29 cellular contexts compared by ENCODE assay signal in genomic region chr11:46858920-46859531, GRCh38. TPM values are rescaled to one million over a fixed set of nuclear protein-coding genes. Genes with fewer than 3 reads are reported as not detected.
DNase-seq lines count a peak whose midpoint lies in the region; ATAC-seq, FAIRE-seq and TF ChIP-seq lines count a peak whose summit lies in the region.
"Had no signal": no experiment of that assay in that cellular context is flagged by ENCODE, and none has a peak within 500 bp of the region (broad histone marks: within the 10 kb centered on the region; RNA-seq: fewer than 3 reads in every experiment).

No MANE protein-coding gene starts in this region.

- no peak for TF ChIP-seq RAD21 in K562 (CRISPR knock-in tag; conservative IDR thresholded peaks at IDR 0.05 in 1 of 2, IDR thresholded peaks at IDR 0.05 in 1 of 2)

- no peaks in the 10 kb centered on the region for H3K36me3 ChIP-seq in K562 (ENCODE audit: control insufficient read depth, insufficient read depth, low read length)
- H3K36me3 ChIP-seq in CD8-positive, alpha-beta memory T cell (ENCODE audit: insufficient read depth, low read length) = no peaks in the 10 kb centered on the region
- H3K36me3 ChIP-seq: BE2C, transverse colon had no signal

- no peaks in the 10 kb centered on the region for H3K9me3 Mint-ChIP-seq in nephron progenitor cell
- no peaks in the 10 kb centered on the region for H3K9me3 Mint-ChIP-seq in CD8-positive, alpha-beta memory T cell
- H3K9me3 Mint-ChIP-seq: activated CD4-positive, alpha-beta T cell treated with anti-CD3 and anti-CD28 coated beads, Interleukin-2, amount 10 ng/mL, durations not matched to agents 7 days and 5 days; activated T-cell treated with anti-CD3 and anti-CD28 coated beads, Interleukin-2, amount 50 U/mL, for 24 hours; central memory CD8-positive, alpha-beta T cell; immature natural killer cell; naive thymus-derived CD4-positive, alpha-beta T cell; T-helper 1 cell treated with Interleukin-12 subunit alpha and Interleukin-12 subunit beta and Interleukin-4 antibody, amounts not matched to agents 30 μg/mL and 1 μg/mL, for 36 hours had no signal

- no peaks in the 10 kb centered on the region for H3K27me3 Mint-ChIP-seq in nephron progenitor cell (ENCODE audit: low read depth, poor library complexity)
- peaks cover 6 to 13% of the 10 kb centered on the region in 2 donors for H3K27me3 Mint-ChIP-seq in CD8-positive, alpha-beta memory T cell
- H3K27me3 Mint-ChIP-seq: activated T-cell treated with anti-CD3 and anti-CD28 coated beads, Interleukin-2, amount 50 U/mL, for 24 hours had no signal

- H3K4me1 ChIP-seq in K562 (replicated peaks in 1 of 2; ENCODE audit: control insufficient read depth in 2 of 2, insufficient read depth in 2 of 2, low read length in 2 of 2) = peaks cover 0 to 14% of the 10 kb centered on the region in 2 experiments; a peak in 2 of 5 replicates
- no peaks in the 10 kb centered on the region for H3K4me1 ChIP-seq in CD8-positive, alpha-beta memory T cell (ENCODE audit: insufficient read depth, low read length)
- H3K4me1 ChIP-seq: BE2C, transverse colon had no signal

- in situ Hi-C loops in K562 (cut with MboI) = no loop called here

- H3K79me2 ChIP-seq in K562 (ENCODE audit: control insufficient read depth, insufficient read depth, low read length) = no peaks in the 10 kb centered on the region

- CTCF ChIA-PET in K562 (lab: Yijun Ruan, JAX; ENCODE audit: low intra/inter-chr PET ratio) = no interaction called here
- CTCF ChIA-PET in CD8-positive, alpha-beta memory T cell (lab: Charles Lee) = no interaction called here

- intact Hi-C loops in K562 (cut with micrococcal nuclease) = no loop called here

- no peaks in the 10 kb centered on the region for H3K9me3 ChIP-seq in K562 (replicated peaks; ENCODE audit: control insufficient read depth, insufficient read depth, low read depth, low read length)
- H3K9me3 ChIP-seq in CD8-positive, alpha-beta memory T cell (ENCODE audit: low read length) = no peaks in the 10 kb centered on the region
- H3K9me3 ChIP-seq: BE2C, transverse colon had no signal

- H3K36me3 Mint-ChIP-seq in nephron progenitor cell (ENCODE audit: low read depth) = peaks cover 72% of the 10 kb centered on the region
- no peaks in the 10 kb centered on the region for H3K36me3 Mint-ChIP-seq in CD8-positive, alpha-beta memory T cell
- H3K36me3 Mint-ChIP-seq: immature natural killer cell; naive thymus-derived CD4-positive, alpha-beta T cell had no signal

- no peak for TF ChIP-seq POLR2A in K562 (conservative IDR thresholded peaks at IDR 0.05)

- no peak for FAIRE-seq in K562 (lab: Jason Lieb, UNC)
- FAIRE-seq: endometrium, frontal cortex had no signal

- H3K4me3 Mint-ChIP-seq in nephron progenitor cell = no peak overlapping the region
- no peak overlapping the region for H3K4me3 Mint-ChIP-seq in CD8-positive, alpha-beta memory T cell
- H3K4me3 Mint-ChIP-seq: activated CD4-positive, alpha-beta T cell treated with anti-CD3 and anti-CD28 coated beads, Interleukin-2, amount 10 ng/mL, durations not matched to agents 7 days and 5 days; activated T-cell treated with anti-CD3 and anti-CD28 coated beads, Interleukin-2, amount 50 U/mL, for 24 hours; central memory CD8-positive, alpha-beta T cell; immature natural killer cell; naive thymus-derived CD4-positive, alpha-beta T cell; T-helper 1 cell treated with Interleukin-12 subunit alpha and Interleukin-12 subunit beta and Interleukin-4 antibody, amounts not matched to agents 30 μg/mL and 1 μg/mL, for 36 hours had no signal

- BruUV-seq in K562 (replicated peaks; lab: Mats Ljungman, UMichigan) = no TSS peak

- no peaks in the 10 kb centered on the region for H3K9me1 ChIP-seq in K562 (ENCODE audit: control insufficient read depth, insufficient read depth, low read length)

- peak overlapping the region; percentile 63 for H2AFZ ChIP-seq in K562 (ENCODE audit: low read depth, low read length)

- ATAC-seq in K562 (peak; percentile 39; the same call in 2 of the 3 replicates), SK-N-SH treated with all-trans-retinoic acid at 6 μM for 48 hours (no peak)
- ATAC-seq: naive thymus-derived CD4-positive, alpha-beta T cell had no signal

- H3K4me3 ChIP-seq in K562 = no peak overlapping the region
- no peak overlapping the region for H3K4me3 ChIP-seq in CD8-positive, alpha-beta memory T cell (ENCODE audit: low read length)
- H3K4me3 ChIP-seq: transverse colon had no signal

- peak overlapping the region; percentile 9; the same call in 1 of the 2 replicates for H3K4me2 ChIP-seq in K562 (ENCODE audit: insufficient read depth, low read length)

- TF ChIP-seq CTCF in K562 (IDR thresholded peaks at IDR 0.05 in 2 of 3, conservative IDR thresholded peaks at IDR 0.05 in 1 of 3; ENCODE audit: insufficient read depth in 2 of 3, low read depth in 1 of 3, low read length in 3 of 3) (no peak), nephron progenitor cell (IDR thresholded peaks at IDR 0.05) (no peak)

- H3K27me3 ChIP-seq in K562 (ENCODE audit: control insufficient read depth in 2 of 2, insufficient read depth in 2 of 2, low read length in 2 of 2) = peaks cover 2 to 5% of the 10 kb centered on the region in 2 experiments; a peak in 3 of 5 replicates
- H3K27me3 ChIP-seq in CD8-positive, alpha-beta memory T cell (ENCODE audit: insufficient read depth, low read length, poor library complexity, severe bottlenecking) = no peaks in the 10 kb centered on the region
- H3K27me3 ChIP-seq: BE2C, transverse colon had no signal

- H4K20me1 ChIP-seq in K562 (replicated peaks; ENCODE audit: control insufficient read depth, insufficient read depth, low read length) = no peaks in the 10 kb centered on the region

- H3K9ac ChIP-seq in K562 (ENCODE audit: insufficient read depth in 1 of 2, low read depth in 2 of 2, low read length in 2 of 2) = peak overlapping the region in 1 of 2 experiments; percentile 68; a peak in 1 of 4 replicates

- no peaks in the 10 kb centered on the region for H3K4me1 Mint-ChIP-seq in nephron progenitor cell
- H3K4me1 Mint-ChIP-seq in CD8-positive, alpha-beta memory T cell = no peaks in the 10 kb centered on the region
- H3K4me1 Mint-ChIP-seq: activated CD4-positive, alpha-beta T cell treated with anti-CD3 and anti-CD28 coated beads, Interleukin-2, amount 10 ng/mL, durations not matched to agents 7 days and 5 days; central memory CD8-positive, alpha-beta T cell; immature natural killer cell had no signal

- no peak for TF ChIP-seq EP300 in K562 (IDR thresholded peaks at IDR 0.05; ENCODE audit: low read length)

- H3K27ac Mint-ChIP-seq in nephron progenitor cell = peak overlapping the region; percentile 86
- H3K27ac Mint-ChIP-seq in CD8-positive, alpha-beta memory T cell = no peak overlapping the region
- H3K27ac Mint-ChIP-seq: activated CD4-positive, alpha-beta T cell treated with anti-CD3 and anti-CD28 coated beads, Interleukin-2, amount 10 ng/mL, durations not matched to agents 7 days and 5 days; activated T-cell treated with anti-CD3 and anti-CD28 coated beads, Interleukin-2, amount 50 U/mL, for 24 hours; naive thymus-derived CD4-positive, alpha-beta T cell; T-helper 1 cell treated with Interleukin-12 subunit alpha and Interleukin-12 subunit beta and Interleukin-4 antibody, amounts not matched to agents 30 μg/mL and 1 μg/mL, for 36 hours had no signal

- DNase-seq in CD1c-positive myeloid dendritic cell (ENCODE audit: extremely low spot score) = peak; percentile 83
- DNase-seq in NOMO-1 treated with DMSO at 0.1 percent for 48 hours (lab: John Stamatoyannopoulos, UW; ENCODE audit: unreplicated experiment) = peak; percentile 32
- no peak for DNase-seq in K562 (ENCODE audit: extremely low read depth in 1 of 4, low spot score in 3 of 4)
- no peak for DNase-seq in nephron progenitor cell
- DNase-seq in NCI-H1092 (lab: John Stamatoyannopoulos, UW) = no peak
- no peak for DNase-seq in NK-92 treated with Interleukin-12 subunit alpha and Interleukin-12 subunit beta, amount 100 ng/mL, for 24 hours (lab: John Stamatoyannopoulos, UW)
- no peak for DNase-seq in CD8-positive, alpha-beta memory T cell
- DNase-seq: activated CD4-positive, alpha-beta T cell treated with anti-CD3 and anti-CD28 coated beads, Interleukin-2, amount 10 ng/mL, durations not matched to agents 7 days and 5 days; activated gamma-delta T cell; activated T-cell treated with anti-CD3 and anti-CD28 coated beads, Interleukin-2, amount 50 U/mL, for 24 hours; BE2C; DMS79; GDM1; H7; hypothalamus; immature natural killer cell; KG1; naive thymus-derived CD4-positive, alpha-beta T cell; NCI-H1694 treated with DMSO at 0.1 percent for 48 hours; NCI-H2171 treated with DMSO at 0.1 percent for 48 hours; NCI-H510A treated with DMSO at 0.1 percent for 48 hours; RPMI8226; stimulated activated CD4-positive, alpha-beta T cell treated with anti-CD3 and anti-CD28 coated beads, Interleukin-2, amount 100 ng/mL, for 24 hours; transverse colon had no signal

- H3K27ac ChIP-seq in K562 (ENCODE audit: extremely low read depth, low read depth, low read length) = no peak overlapping the region
- H3K27ac ChIP-seq in CD8-positive, alpha-beta memory T cell (ENCODE audit: low read depth, low read length) = no peak overlapping the region

- POLR2A ChIA-PET in K562 (lab: Yijun Ruan, JAX) = interaction anchor here (0.6 kb wide), 2 partner anchors 299 to 1048 kb away, joined by 3 to 4 read pairs; no protein-coding TSS in a partner anchor
- POLR2A ChIA-PET in CD8-positive, alpha-beta memory T cell (lab: Charles Lee) = no interaction called here

- 29% methylated on average over 12 of the region's 12 CpGs for WGBS in K562 (ENCODE audit: insufficient coverage, low coverage, missing lambda C conversion rate)

RNA-seq across cellular contexts. Expression of gene CKAP5, which starts 12.9 kb away (rescaled TPM):
- 99.5 and 276 TPM in 2 replicates for total RNA-seq in K562 (2011; cell fraction: chromatin; rRNA removed; ENCODE audit: low replicate concordance)
- total RNA-seq in K562 (2011; cell fraction: nucleolus; rRNA removed) = 54.9 and 87.6 TPM in 2 replicates
- 124 and 137 TPM in 2 replicates for total RNA-seq in K562 (2011; cell fraction: nucleoplasm; rRNA removed)
- total RNA-seq in K562 (2014; rRNA removed) (92.5 and 95.7 TPM in 2 replicates), K562 (2014; rRNA removed; fragmentation: Illumina TruSeq; extraction: Trizol) (139 and 196 TPM in 2 replicates), K562 (2015; rRNA removed; fragmentation: Illumina TruSeq; extraction: Trizol) (166 and 168 TPM in 2 replicates), K562 (2021) (171 and 180 TPM in 2 replicates)
- polyA plus RNA-seq in K562 (2011; rRNA removed) (221 and 239 TPM in 2 replicates), K562 (2014; fragmentation: Illumina TruSeq; extraction: Trizol) (135 and 155 TPM in 2 replicates), K562 (2014; fragmentation: Nextera tagmentation; extraction: Ambion mirVana) (10 to 100 TPM; 60.1 to 75.7 TPM), K562 (2014; rRNA removed) (105 and 116 TPM in 2 replicates)
- polyA plus RNA-seq in K562 (2011; cell fraction: cytosol; rRNA removed) = 114 and 128 TPM in 2 replicates
- 160 and 231 TPM in 2 replicates for polyA plus RNA-seq in K562 (2011; cell fraction: nucleus; rRNA removed)
- 70.2 and 88.8 TPM in 2 replicates for polyA plus RNA-seq in K562 (2012)
- 387 and 418 TPM in 2 replicates for polyA minus RNA-seq in K562 (2011; rRNA and poly(A)+ RNA removed)
- 125 and 129 TPM in 2 replicates for polyA minus RNA-seq in K562 (2011; cell fraction: cytosol; rRNA and poly(A)+ RNA removed)
- 52.5 and 135 TPM in 2 replicates for polyA minus RNA-seq in K562 (2011; cell fraction: nucleus; rRNA and poly(A)+ RNA removed)
- total RNA-seq in CD8-positive, alpha-beta memory T cell = 100 to 1,000 TPM; 114 to 127 TPM
- 14.2 TPM for polyA plus RNA-seq in CD8-positive, alpha-beta memory T cell

RNA-seq across cellular contexts. Expression of gene LRP4, which starts 59.3 kb away (rescaled TPM):
- 1.4 and 1.5 TPM in 2 replicates for total RNA-seq in K562 (2011; cell fraction: chromatin; rRNA removed; ENCODE audit: low replicate concordance)
- 0.79 and 1.2 TPM in 2 replicates for total RNA-seq in K562 (2011; cell fraction: nucleolus; rRNA removed)
- 0.66 and 1.8 TPM in 2 replicates for total RNA-seq in K562 (2011; cell fraction: nucleoplasm; rRNA removed)
- total RNA-seq in K562 (2014; rRNA removed) (0.09 and 0.16 TPM in 2 replicates), K562 (2014; rRNA removed; fragmentation: Illumina TruSeq; extraction: Trizol) (0.25 and 0.29 TPM in 2 replicates), K562 (2015; rRNA removed; fragmentation: Illumina TruSeq; extraction: Trizol) (0.07 TPM in 1 of 2 replicates, not detected in the other), K562 (2021) (0.35 and 0.60 TPM in 2 replicates)
- polyA plus RNA-seq in K562 (2011; rRNA removed) (0.30 and 0.54 TPM in 2 replicates), K562 (2014; fragmentation: Illumina TruSeq; extraction: Trizol) (0.30 and 0.32 TPM in 2 replicates), K562 (2014; fragmentation: Nextera tagmentation; extraction: Ambion mirVana) (under 1 TPM; 0.04 to 0.10 TPM), K562 (2014; rRNA removed) (0.04 and 0.19 TPM in 2 replicates)
- polyA plus RNA-seq in K562 (2011; cell fraction: cytosol; rRNA removed) = 0.21 and 0.34 TPM in 2 replicates
- 0.87 and 1.3 TPM in 2 replicates for polyA plus RNA-seq in K562 (2011; cell fraction: nucleus; rRNA removed)
- polyA plus RNA-seq in K562 (2012) = 0.08 and 0.22 TPM in 2 replicates
- 0.46 and 0.72 TPM in 2 replicates for polyA minus RNA-seq in K562 (2011; rRNA and poly(A)+ RNA removed)
- polyA minus RNA-seq in K562 (2011; cell fraction: cytosol; rRNA and poly(A)+ RNA removed) = 1.0 and 1.7 TPM in 2 replicates
- polyA minus RNA-seq in K562 (2011; cell fraction: nucleus; rRNA and poly(A)+ RNA removed) = 0.78 and 1.1 TPM in 2 replicates
- total RNA-seq in CD8-positive, alpha-beta memory T cell = under 1 TPM; 0.27 to 0.35 TPM
- polyA plus RNA-seq in CD8-positive, alpha-beta memory T cell = not detected
- total RNA-seq: naive thymus-derived CD4-positive, alpha-beta T cell had no signal
- polyA plus RNA-seq: immature natural killer cell; naive thymus-derived CD4-positive, alpha-beta T cell had no signal

Comparison
In these comparisons a context has a peak if more than half of its experiments do, and no peak if none do; other contexts are left out.
1. DNase-seq: peak in CD1c-positive myeloid dendritic cell (single experiment) and NOMO-1 treated with DMSO at 0.1 percent for 48 hours (single experiment); none in K562 (0 of 4), nephron progenitor cell (single experiment), NCI-H1092 (single experiment), NK-92 treated with Interleukin-12 subunit alpha and Interleukin-12 subunit beta, amount 100 ng/mL, for 24 hours (single experiment) and CD8-positive, alpha-beta memory T cell (0 of 5).